In the genomic region with DNA sequence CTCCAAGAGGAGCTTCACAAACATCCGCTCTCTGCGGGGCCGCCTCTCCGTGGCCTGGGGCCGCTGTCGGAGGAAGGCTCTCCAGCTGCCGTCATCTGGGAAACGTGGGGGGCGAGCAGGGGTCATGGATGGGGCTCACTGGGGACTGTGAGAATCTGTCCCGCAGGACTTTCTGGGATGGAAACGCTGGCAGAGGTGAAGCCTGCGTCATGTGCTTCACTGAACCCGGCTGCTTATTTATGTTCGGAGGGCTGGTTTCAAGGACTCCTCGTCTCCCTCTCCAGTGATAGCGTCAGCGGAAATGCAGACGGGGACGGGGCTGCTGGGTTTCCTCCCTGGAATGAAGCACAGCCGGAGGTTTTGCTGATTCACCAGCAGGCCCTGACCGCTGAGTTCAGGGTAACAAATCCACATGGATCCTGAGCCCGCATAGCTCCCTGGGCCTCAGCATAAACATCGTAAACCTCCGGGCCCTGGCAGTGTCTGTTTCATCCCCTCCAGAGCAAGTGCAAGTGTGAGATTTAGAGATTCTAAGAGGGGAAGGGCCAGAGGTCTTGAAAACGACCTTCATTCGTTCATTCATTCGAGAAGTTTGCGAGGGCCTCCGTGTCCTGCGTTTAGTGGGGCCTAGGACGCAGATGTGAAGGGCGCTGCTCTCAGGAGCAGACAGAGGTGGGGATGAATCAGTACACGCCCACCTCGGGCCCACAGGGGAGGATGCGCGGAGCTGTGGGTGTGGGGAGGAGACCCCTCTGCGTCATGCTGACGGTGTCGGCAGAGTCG, we compare ENCODE assay signal across 1 cellular context.
TF ChIP-seq lines count a peak whose summit lies in the region.

No MANE protein-coding gene starts in this region.

TF ChIP-seq in HepG2, 621 proteins besides CTCF, POLR2A, EP300 and RAD21 (continued from another document and continues in another):
- TF ChIP-seq, protein P1, sequence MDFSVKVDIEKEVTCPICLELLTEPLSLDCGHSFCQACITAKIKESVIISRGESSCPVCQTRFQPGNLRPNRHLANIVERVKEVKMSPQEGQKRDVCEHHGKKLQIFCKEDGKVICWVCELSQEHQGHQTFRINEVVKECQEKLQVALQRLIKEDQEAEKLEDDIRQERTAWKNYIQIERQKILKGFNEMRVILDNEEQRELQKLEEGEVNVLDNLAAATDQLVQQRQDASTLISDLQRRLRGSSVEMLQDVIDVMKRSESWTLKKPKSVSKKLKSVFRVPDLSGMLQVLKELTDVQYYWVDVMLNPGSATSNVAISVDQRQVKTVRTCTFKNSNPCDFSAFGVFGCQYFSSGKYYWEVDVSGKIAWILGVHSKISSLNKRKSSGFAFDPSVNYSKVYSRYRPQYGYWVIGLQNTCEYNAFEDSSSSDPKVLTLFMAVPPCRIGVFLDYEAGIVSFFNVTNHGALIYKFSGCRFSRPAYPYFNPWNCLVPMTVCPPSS (IDR thresholded peaks at IDR 0.05) = no peak
- TF ChIP-seq E2F5 (CRISPR knock-in tag; conservative IDR thresholded peaks at IDR 0.05) (no peak), ZBTB38 (CRISPR knock-in tag; IDR thresholded peaks at IDR 0.05) (peak; percentile 97), KMT2A (CRISPR knock-in tag; IDR thresholded peaks at IDR 0.05) (no peak), HMGA1 (CRISPR knock-in tag; conservative IDR thresholded peaks at IDR 0.05) (no peak), ZNF205 (CRISPR knock-in tag; IDR thresholded peaks at IDR 0.05) (no peak), MIXL1 (CRISPR knock-in tag; IDR thresholded peaks at IDR 0.05) (no peak), ZFX (CRISPR knock-in tag; IDR thresholded peaks at IDR 0.05; ENCODE audit: low read depth) (peak; percentile 51; the same call in 1 of the 2 replicates), GABPB1 (CRISPR knock-in tag; IDR thresholded peaks at IDR 0.05) (0 out of 2 replicates have a peak, but pooled peaks have one; percentile 11), ZBTB33 (CRISPR knock-in tag; IDR thresholded peaks at IDR 0.05) (peak; percentile 39; the same call in 1 of the 2 replicates), ZNF564 (CRISPR knock-in tag; IDR thresholded peaks at IDR 0.05) (no peak), DDIT3 (CRISPR knock-in tag; IDR thresholded peaks at IDR 0.05) (no peak), ZNF790 (CRISPR knock-in tag; IDR thresholded peaks at IDR 0.05; ENCODE audit: borderline replicate concordance) (no peak), ZC3H4 (CRISPR knock-in tag; IDR thresholded peaks at IDR 0.05; ENCODE audit: borderline replicate concordance) (no peak), GATA4 (IDR thresholded peaks at IDR 0.05; ENCODE audit: borderline replicate concordance, low read depth) (no peak), SALL1 (CRISPR knock-in tag; IDR thresholded peaks at IDR 0.05) (peak; percentile 9; the same call in 1 of the 2 replicates), MTA3 (CRISPR knock-in tag; IDR thresholded peaks at IDR 0.05) (no peak), ATM (IDR thresholded peaks at IDR 0.05; ENCODE audit: borderline replicate concordance) (no peak), ZNF326 (CRISPR knock-in tag; IDR thresholded peaks at IDR 0.05; ENCODE audit: borderline replicate concordance) (no peak), ZBTB42 (CRISPR knock-in tag; IDR thresholded peaks at IDR 0.05) (no peak), PATZ1 (CRISPR knock-in tag; IDR thresholded peaks at IDR 0.05) (no peak), BORCS8-MEF2B (CRISPR knock-in tag; IDR thresholded peaks at IDR 0.05) (no peak), KAT7 (CRISPR knock-in tag; IDR thresholded peaks at IDR 0.05; ENCODE audit: borderline replicate concordance) (no peak), ZFYVE20 (CRISPR knock-in tag; IDR thresholded peaks at IDR 0.05; ENCODE audit: borderline replicate concordance, low read depth) (no peak), KLF16 (CRISPR knock-in tag; IDR thresholded peaks at IDR 0.05) (0 out of 4 replicates have a peak, but pooled peaks of 1 of the 2 experiments have one; percentile 17)
- TF ChIP-seq, protein P2, sequence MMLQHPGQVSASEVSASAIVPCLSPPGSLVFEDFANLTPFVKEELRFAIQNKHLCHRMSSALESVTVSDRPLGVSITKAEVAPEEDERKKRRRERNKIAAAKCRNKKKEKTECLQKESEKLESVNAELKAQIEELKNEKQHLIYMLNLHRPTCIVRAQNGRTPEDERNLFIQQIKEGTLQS (CRISPR knock-in tag; IDR thresholded peaks at IDR 0.05) = no peak
- TF ChIP-seq, protein P3, sequence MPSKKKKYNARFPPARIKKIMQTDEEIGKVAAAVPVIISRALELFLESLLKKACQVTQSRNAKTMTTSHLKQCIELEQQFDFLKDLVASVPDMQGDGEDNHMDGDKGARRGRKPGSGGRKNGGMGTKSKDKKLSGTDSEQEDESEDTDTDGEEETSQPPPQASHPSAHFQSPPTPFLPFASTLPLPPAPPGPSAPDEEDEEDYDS (CRISPR knock-in tag; IDR thresholded peaks at IDR 0.05) = no peak
- TF ChIP-seq, protein P4, sequence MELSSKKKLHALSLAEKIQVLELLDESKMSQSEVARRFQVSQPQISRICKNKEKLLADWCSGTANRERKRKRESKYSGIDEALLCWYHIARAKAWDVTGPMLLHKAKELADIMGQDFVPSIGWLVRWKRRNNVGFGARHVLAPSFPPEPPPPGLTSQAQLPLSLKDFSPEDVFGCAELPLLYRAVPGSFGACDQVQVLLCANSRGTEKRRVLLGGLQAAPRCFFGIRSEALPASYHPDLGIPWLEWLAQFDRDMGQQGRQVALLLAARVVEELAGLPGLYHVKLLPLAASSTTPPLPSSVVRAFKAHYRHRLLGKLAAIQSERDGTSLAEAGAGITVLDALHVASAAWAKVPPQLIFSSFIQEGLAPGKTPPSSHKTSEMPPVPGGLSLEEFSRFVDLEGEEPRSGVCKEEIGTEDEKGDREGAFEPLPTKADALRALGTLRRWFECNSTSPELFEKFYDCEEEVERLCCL (CRISPR knock-in tag; IDR thresholded peaks at IDR 0.05; ENCODE audit: borderline replicate concordance) = no peak
- TF ChIP-seq, protein P5, sequence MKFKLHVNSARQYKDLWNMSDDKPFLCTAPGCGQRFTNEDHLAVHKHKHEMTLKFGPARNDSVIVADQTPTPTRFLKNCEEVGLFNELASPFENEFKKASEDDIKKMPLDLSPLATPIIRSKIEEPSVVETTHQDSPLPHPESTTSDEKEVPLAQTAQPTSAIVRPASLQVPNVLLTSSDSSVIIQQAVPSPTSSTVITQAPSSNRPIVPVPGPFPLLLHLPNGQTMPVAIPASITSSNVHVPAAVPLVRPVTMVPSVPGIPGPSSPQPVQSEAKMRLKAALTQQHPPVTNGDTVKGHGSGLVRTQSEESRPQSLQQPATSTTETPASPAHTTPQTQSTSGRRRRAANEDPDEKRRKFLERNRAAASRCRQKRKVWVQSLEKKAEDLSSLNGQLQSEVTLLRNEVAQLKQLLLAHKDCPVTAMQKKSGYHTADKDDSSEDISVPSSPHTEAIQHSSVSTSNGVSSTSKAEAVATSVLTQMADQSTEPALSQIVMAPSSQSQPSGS (CRISPR knock-in tag; IDR thresholded peaks at IDR 0.05) = no peak
- TF ChIP-seq, protein P6, sequence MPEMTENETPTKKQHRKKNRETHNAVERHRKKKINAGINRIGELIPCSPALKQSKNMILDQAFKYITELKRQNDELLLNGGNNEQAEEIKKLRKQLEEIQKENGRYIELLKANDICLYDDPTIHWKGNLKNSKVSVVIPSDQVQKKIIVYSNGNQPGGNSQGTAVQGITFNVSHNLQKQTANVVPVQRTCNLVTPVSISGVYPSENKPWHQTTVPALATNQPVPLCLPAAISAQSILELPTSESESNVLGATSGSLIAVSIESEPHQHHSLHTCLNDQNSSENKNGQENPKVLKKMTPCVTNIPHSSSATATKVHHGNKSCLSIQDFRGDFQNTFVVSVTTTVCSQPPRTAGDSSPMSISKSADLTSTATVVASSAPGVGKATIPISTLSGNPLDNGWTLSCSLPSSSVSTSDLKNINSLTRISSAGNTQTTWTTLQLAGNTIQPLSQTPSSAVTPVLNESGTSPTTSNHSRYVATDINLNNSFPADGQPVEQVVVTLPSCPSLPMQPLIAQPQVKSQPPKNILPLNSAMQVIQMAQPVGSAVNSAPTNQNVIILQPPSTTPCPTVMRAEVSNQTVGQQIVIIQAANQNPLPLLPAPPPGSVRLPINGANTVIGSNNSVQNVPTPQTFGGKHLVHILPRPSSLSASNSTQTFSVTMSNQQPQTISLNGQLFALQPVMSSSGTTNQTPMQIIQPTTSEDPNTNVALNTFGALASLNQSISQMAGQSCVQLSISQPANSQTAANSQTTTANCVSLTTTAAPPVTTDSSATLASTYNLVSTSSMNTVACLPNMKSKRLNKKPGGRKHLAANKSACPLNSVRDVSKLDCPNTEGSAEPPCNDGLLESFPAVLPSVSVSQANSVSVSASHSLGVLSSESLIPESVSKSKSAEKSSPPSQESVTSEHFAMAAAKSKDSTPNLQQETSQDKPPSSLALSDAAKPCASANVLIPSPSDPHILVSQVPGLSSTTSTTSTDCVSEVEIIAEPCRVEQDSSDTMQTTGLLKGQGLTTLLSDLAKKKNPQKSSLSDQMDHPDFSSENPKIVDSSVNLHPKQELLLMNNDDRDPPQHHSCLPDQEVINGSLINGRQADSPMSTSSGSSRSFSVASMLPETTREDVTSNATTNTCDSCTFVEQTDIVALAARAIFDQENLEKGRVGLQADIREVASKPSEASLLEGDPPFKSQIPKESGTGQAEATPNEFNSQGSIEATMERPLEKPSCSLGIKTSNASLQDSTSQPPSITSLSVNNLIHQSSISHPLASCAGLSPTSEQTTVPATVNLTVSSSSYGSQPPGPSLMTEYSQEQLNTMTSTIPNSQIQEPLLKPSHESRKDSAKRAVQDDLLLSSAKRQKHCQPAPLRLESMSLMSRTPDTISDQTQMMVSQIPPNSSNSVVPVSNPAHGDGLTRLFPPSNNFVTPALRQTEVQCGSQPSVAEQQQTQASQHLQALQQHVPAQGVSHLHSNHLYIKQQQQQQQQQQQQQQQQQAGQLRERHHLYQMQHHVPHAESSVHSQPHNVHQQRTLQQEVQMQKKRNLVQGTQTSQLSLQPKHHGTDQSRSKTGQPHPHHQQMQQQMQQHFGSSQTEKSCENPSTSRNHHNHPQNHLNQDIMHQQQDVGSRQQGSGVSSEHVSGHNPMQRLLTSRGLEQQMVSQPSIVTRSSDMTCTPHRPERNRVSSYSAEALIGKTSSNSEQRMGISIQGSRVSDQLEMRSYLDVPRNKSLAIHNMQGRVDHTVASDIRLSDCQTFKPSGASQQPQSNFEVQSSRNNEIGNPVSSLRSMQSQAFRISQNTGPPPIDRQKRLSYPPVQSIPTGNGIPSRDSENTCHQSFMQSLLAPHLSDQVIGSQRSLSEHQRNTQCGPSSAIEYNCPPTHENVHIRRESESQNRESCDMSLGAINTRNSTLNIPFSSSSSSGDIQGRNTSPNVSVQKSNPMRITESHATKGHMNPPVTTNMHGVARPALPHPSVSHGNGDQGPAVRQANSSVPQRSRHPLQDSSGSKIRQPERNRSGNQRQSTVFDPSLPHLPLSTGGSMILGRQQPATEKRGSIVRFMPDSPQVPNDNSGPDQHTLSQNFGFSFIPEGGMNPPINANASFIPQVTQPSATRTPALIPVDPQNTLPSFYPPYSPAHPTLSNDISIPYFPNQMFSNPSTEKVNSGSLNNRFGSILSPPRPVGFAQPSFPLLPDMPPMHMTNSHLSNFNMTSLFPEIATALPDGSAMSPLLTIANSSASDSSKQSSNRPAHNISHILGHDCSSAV (CRISPR knock-in tag; IDR thresholded peaks at IDR 0.05; ENCODE audit: borderline replicate concordance) = no peak
- TF ChIP-seq, protein P7, sequence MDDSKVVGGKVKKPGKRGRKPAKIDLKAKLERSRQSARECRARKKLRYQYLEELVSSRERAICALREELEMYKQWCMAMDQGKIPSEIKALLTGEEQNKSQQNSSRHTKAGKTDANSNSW (CRISPR knock-in tag; IDR thresholded peaks at IDR 0.05; ENCODE audit: borderline replicate concordance) = no peak
